Comparison of ENCODE assay signal across 15 cellular contexts in genomic region chr5:179294891-179295777, GRCh38. TPM values are rescaled to one million over a fixed set of nuclear protein-coding genes. Genes with fewer than 3 reads are reported as not detected.
DNase-seq lines count a peak whose midpoint lies in the region; ATAC-seq, FAIRE-seq and TF ChIP-seq lines count a peak whose summit lies in the region.
"Had no signal": no experiment of that assay in that cellular context is flagged by ENCODE, and none has a peak within 500 bp of the region (broad histone marks: within the 10 kb centered on the region; RNA-seq: fewer than 3 reads in every experiment).

No MANE protein-coding gene starts in this region.

- CTCF ChIA-PET in activated naive CD4-positive, alpha-beta T cell treated with anti-CD3 and anti-CD28 coated beads for 36 hours (lab: Charles Lee): no interaction called here

- ATAC-seq in natural killer cell treated with Interleukin-12 subunit alpha and Interleukin-12 subunit beta and Interleukin-15 and Interleukin-18, amount 100 ng/mL, for 72 hours: no peak
- ATAC-seq in natural killer cell: no peak
- ATAC-seq: activated naive CD8-positive, alpha-beta T cell treated with anti-CD3 and anti-CD28 coated beads, Interleukin-2, amount 50 U/mL, for 24 hours had no signal

- H3K27me3 Mint-ChIP-seq in natural killer cell treated with Interleukin-12 subunit alpha and Interleukin-12 subunit beta and Interleukin-15 and Interleukin-18, amount 100 ng/mL, for 72 hours: no peaks in the 10 kb centered on the region
- H3K27me3 Mint-ChIP-seq in natural killer cell (ENCODE audit: low read depth in 2 of 2): no peaks in the 10 kb centered on the region
- H3K27me3 Mint-ChIP-seq in nephron (ENCODE audit: low read depth): peaks cover 9% of the 10 kb centered on the region
- peaks cover 8% of the 10 kb centered on the region for H3K27me3 Mint-ChIP-seq in activated naive CD4-positive, alpha-beta T cell treated with anti-CD3 and anti-CD28 coated beads for 36 hours (ENCODE audit: low read depth)

- H3K27ac Mint-ChIP-seq in natural killer cell treated with Interleukin-12 subunit alpha and Interleukin-12 subunit beta and Interleukin-15 and Interleukin-18, amount 100 ng/mL, for 72 hours: no peak overlapping the region
- H3K27ac Mint-ChIP-seq in natural killer cell (no peak overlapping the region), nephron (peak overlapping the region in 2 of 3 experiments; percentile 65 to 80)
- no peak overlapping the region for H3K27ac Mint-ChIP-seq in activated naive CD4-positive, alpha-beta T cell treated with anti-CD3 and anti-CD28 coated beads for 36 hours
- H3K27ac Mint-ChIP-seq: activated naive CD8-positive, alpha-beta T cell treated with anti-CD3 and anti-CD28 coated beads, Interleukin-2, amount 50 U/mL, for 24 hours had no signal

- FAIRE-seq in HTR-8/SVneo (lab: Jason Lieb, UNC): no peak
- FAIRE-seq: frontal cortex, GM12892, keratinocyte had no signal

- no peak overlapping the region for H3K4me3 Mint-ChIP-seq in natural killer cell treated with Interleukin-12 subunit alpha and Interleukin-12 subunit beta and Interleukin-15 and Interleukin-18, amount 100 ng/mL, for 72 hours
- no peak overlapping the region for H3K4me3 Mint-ChIP-seq in natural killer cell
- no peak overlapping the region for H3K4me3 Mint-ChIP-seq in nephron
- H3K4me3 Mint-ChIP-seq in activated naive CD4-positive, alpha-beta T cell treated with anti-CD3 and anti-CD28 coated beads for 36 hours: no peak overlapping the region
- H3K4me3 Mint-ChIP-seq: activated naive CD8-positive, alpha-beta T cell treated with anti-CD3 and anti-CD28 coated beads, Interleukin-2, amount 50 U/mL, for 24 hours had no signal

- intact Hi-C loops in natural killer cell (cut with micrococcal nuclease): no loop called here
- intact Hi-C loops in activated naive CD4-positive, alpha-beta T cell treated with anti-CD3 and anti-CD28 coated beads for 36 hours (cut with micrococcal nuclease): no loop called here

- TF ChIP-seq CTCF in natural killer cell (IDR thresholded peaks at IDR 0.05) (no peak), fibroblast of mammary gland (conservative IDR thresholded peaks at IDR 0.05; ENCODE audit: control insufficient read depth, insufficient read depth, low read depth, low read length) (no peak), nephron (IDR thresholded peaks at IDR 0.05; ENCODE audit: unreplicated experiment in 3 of 3) (no peak)

- H3K4me3 ChIP-seq in fibroblast of mammary gland (ENCODE audit: control insufficient read depth, low read depth, low read length): no peak overlapping the region

- no peaks in the 10 kb centered on the region for H3K9me3 Mint-ChIP-seq in natural killer cell treated with Interleukin-12 subunit alpha and Interleukin-12 subunit beta and Interleukin-15 and Interleukin-18, amount 100 ng/mL, for 72 hours
- H3K9me3 Mint-ChIP-seq in natural killer cell (no peaks in the 10 kb centered on the region), nephron (peaks cover 10% of the 10 kb centered on the region)
- H3K9me3 Mint-ChIP-seq in activated naive CD4-positive, alpha-beta T cell treated with anti-CD3 and anti-CD28 coated beads for 36 hours: peaks cover 6% of the 10 kb centered on the region

- peak; percentile 60 for DNase-seq in natural killer cell treated with Interleukin-12 subunit alpha and Interleukin-12 subunit beta and Interleukin-15 and Interleukin-18, amount 100 ng/mL, for 72 hours (ENCODE audit: low spot score)
- DNase-seq in natural killer cell (no peak), fibroblast of mammary gland (ENCODE audit: low read depth) (peak; percentile 63), HTR-8/SVneo (ENCODE audit: insufficient read length, low spot score) (no peak), RKO (ENCODE audit: low spot score) (no peak), middle frontal gyrus (ENCODE audit: extremely low spot score, low spot score) (no peak)
- DNase-seq in activated naive CD4-positive, alpha-beta T cell treated with anti-CD3 and anti-CD28 coated beads for 36 hours: no peak
- DNase-seq: activated CD8-positive, alpha-beta memory T cell treated with anti-CD3 and anti-CD28 coated beads, Interleukin-2, amount 50 U/mL, for 4 hours; activated naive CD8-positive, alpha-beta T cell treated with anti-CD3 and anti-CD28 coated beads, Interleukin-2, amount 50 U/mL, for 24 hours; Kasumi-1; SW 1271 had no signal

- H3K36me3 Mint-ChIP-seq in natural killer cell treated with Interleukin-12 subunit alpha and Interleukin-12 subunit beta and Interleukin-15 and Interleukin-18, amount 100 ng/mL, for 72 hours: no peaks in the 10 kb centered on the region
- no peaks in the 10 kb centered on the region for H3K36me3 Mint-ChIP-seq in natural killer cell
- no peaks in the 10 kb centered on the region for H3K36me3 Mint-ChIP-seq in nephron (ENCODE audit: low read depth)
- H3K36me3 Mint-ChIP-seq in activated naive CD4-positive, alpha-beta T cell treated with anti-CD3 and anti-CD28 coated beads for 36 hours (ENCODE audit: low read depth): no peaks in the 10 kb centered on the region

- H3K4me1 Mint-ChIP-seq in natural killer cell treated with Interleukin-12 subunit alpha and Interleukin-12 subunit beta and Interleukin-15 and Interleukin-18, amount 100 ng/mL, for 72 hours (ENCODE audit: low read depth in 2 of 2): no peaks in the 10 kb centered on the region
- H3K4me1 Mint-ChIP-seq in natural killer cell: no peaks in the 10 kb centered on the region
- peaks cover 47% of the 10 kb centered on the region for H3K4me1 Mint-ChIP-seq in nephron
- no peaks in the 10 kb centered on the region for H3K4me1 Mint-ChIP-seq in activated naive CD4-positive, alpha-beta T cell treated with anti-CD3 and anti-CD28 coated beads for 36 hours (ENCODE audit: low read depth)
- H3K4me1 Mint-ChIP-seq: activated naive CD8-positive, alpha-beta T cell treated with anti-CD3 and anti-CD28 coated beads, Interleukin-2, amount 50 U/mL, for 24 hours had no signal

RNA-seq across cellular contexts. Expression of gene ADAMTS2, which starts 50.1 kb away (rescaled TPM):
- total RNA-seq in natural killer cell treated with Interleukin-12 subunit alpha and Interleukin-12 subunit beta and Interleukin-15 and Interleukin-18, amount 100 ng/mL, for 72 hours: not detected
- under 1 TPM in 1 of 3 donors, not detected in 2; 0.28 TPM for total RNA-seq in natural killer cell
- total RNA-seq in activated naive CD4-positive, alpha-beta T cell treated with anti-CD3 and anti-CD28 coated beads for 36 hours: not detected

Comparison
In these comparisons a context has a peak if more than half of its experiments do, and no peak if none do; other contexts are left out.
1. DNase-seq: peak in natural killer cell treated with Interleukin-12 subunit alpha and Interleukin-12 subunit beta and Interleukin-15 and Interleukin-18, amount 100 ng/mL, for 72 hours (single experiment) and fibroblast of mammary gland (single experiment); none in natural killer cell (single experiment), HTR-8/SVneo (single experiment), RKO (single experiment), activated naive CD4-positive, alpha-beta T cell treated with anti-CD3 and anti-CD28 coated beads for 36 hours (single experiment) and middle frontal gyrus (single experiment).
2. H3K27ac Mint-ChIP-seq: peak in nephron (2 of 3); none in natural killer cell treated with Interleukin-12 subunit alpha and Interleukin-12 subunit beta and Interleukin-15 and Interleukin-18, amount 100 ng/mL, for 72 hours (0 of 2), natural killer cell (0 of 2) and activated naive CD4-positive, alpha-beta T cell treated with anti-CD3 and anti-CD28 coated beads for 36 hours (single experiment).